In genomic region chr1:17046043-17046657, GRCh38 we compare ENCODE assay signal across 8 cellular contexts. TPM values are rescaled to one million over a fixed set of nuclear protein-coding genes. Genes with fewer than 3 reads are reported as not detected.
DNase-seq lines count a peak whose midpoint lies in the region; ATAC-seq, FAIRE-seq and TF ChIP-seq lines count a peak whose summit lies in the region.

No MANE protein-coding gene starts in this region.

- TF ChIP-seq POLR2A in H54 (IDR thresholded peaks at IDR 0.05; ENCODE audit: low read depth, low read length) (no peak), HepG2 (IDR thresholded peaks at IDR 0.05; ENCODE audit: insufficient read depth in 1 of 2, low read depth in 2 of 2, low read length in 2 of 2) (no peak)

- peaks cover 31% of the 10 kb centered on the region for H3K36me3 ChIP-seq in CD4-positive, alpha-beta memory T cell (ENCODE audit: insufficient read depth, low read length)
- peaks cover 11% of the 10 kb centered on the region for H3K36me3 ChIP-seq in bronchial epithelial cell (ENCODE audit: control insufficient read depth, insufficient read depth, low read length)
- peaks cover 9 to 34% of the 10 kb centered on the region in 2 experiments for H3K36me3 ChIP-seq in HepG2 (replicated peaks in 1 of 2; ENCODE audit: control insufficient read depth in 1 of 2, insufficient read depth in 2 of 2, low read length in 2 of 2)

- FAIRE-seq in H54 (lab: Jason Lieb, UNC) = peak; percentile 75
- no peak for FAIRE-seq in bronchial epithelial cell (lab: Jason Lieb, UNC)
- peak; percentile 90 for FAIRE-seq in HepG2 (lab: Jason Lieb, UNC)
- no peak for FAIRE-seq in urothelium cell line (lab: Jason Lieb, UNC)

- in situ Hi-C loops in HepG2 (cut with HindIII; ENCODE audit: extremely low pct_ligation_motif_present, low pct_unique_long_range_greater_than_20kb) = loop anchor here (5.0 kb wide), 1 partner anchor 89 kb away; no protein-coding TSS in a partner anchor

- CTCF ChIA-PET in CD4-positive, alpha-beta memory T cell (lab: Charles Lee; ENCODE audit: partially characterized antibody) = interaction anchor here (0.7 to 4.9 kb wide), 11 partner anchors 9 to 425 kb away, joined by 3 to 35 read pairs (median 3); no protein-coding TSS in a partner anchor
- CTCF ChIA-PET in HepG2 (lab: Yijun Ruan, JAX; ENCODE audit: low intra/inter-chr PET ratio, low total read pairs) = interaction anchor here (2.4 to 2.9 kb wide), 2 partner anchors 82 to 94 kb away, joined by 11 to 26 read pairs; no protein-coding TSS in a partner anchor

- H2AFZ ChIP-seq in HepG2 (ENCODE audit: low read length) = no peak overlapping the region

- POLR2A ChIA-PET in CD4-positive, alpha-beta memory T cell (lab: Charles Lee; ENCODE audit: partially characterized antibody) = interaction anchor here (1.1 kb wide), 1 partner anchor 425 kb away, joined by 3 read pairs; no protein-coding TSS in a partner anchor
- POLR2A ChIA-PET in HepG2 (lab: Yijun Ruan, JAX) = no interaction called here

- H3K27me3 Mint-ChIP-seq in CD4-positive, alpha-beta memory T cell = no peaks in the 10 kb centered on the region

- peak overlapping the region in 3 of 8 donors; percentile 36 to 64 (median 46) for H3K4me3 Mint-ChIP-seq in CD4-positive, alpha-beta memory T cell

- peak in 4 of 5 donors; percentile 29 to 39 (median 35) for DNase-seq in CD4-positive, alpha-beta memory T cell
- DNase-seq in H54 (ENCODE audit: insufficient read length, low spot score) (peak; percentile 22), NCI-H748 treated with DMSO at 0.1 percent for 48 hours (lab: John Stamatoyannopoulos, UW) (peak; percentile 36), bronchial epithelial cell (ENCODE audit: low read depth) (peak; percentile 67), HepG2 (ENCODE audit: low spot score) (peak; percentile 63), urothelium cell line (ENCODE audit: low spot score) (peak; percentile 44), T-helper 9 cell (no peak), NCI-H774 (lab: John Stamatoyannopoulos, UW) (no peak)

- H3K27me3 ChIP-seq in CD4-positive, alpha-beta memory T cell (ENCODE audit: insufficient read depth, low read length) = no peaks in the 10 kb centered on the region
- H3K27me3 ChIP-seq in bronchial epithelial cell (ENCODE audit: control insufficient read depth, insufficient read depth, low read length) (no peaks in the 10 kb centered on the region), HepG2 (ENCODE audit: control insufficient read depth in 1 of 2, insufficient read depth in 2 of 2, low read length in 2 of 2) (no peaks in the 10 kb centered on the region)

- no peak for TF ChIP-seq EP300 in HepG2 (IDR thresholded peaks at IDR 0.05; ENCODE audit: low read depth in 2 of 2, low read length in 2 of 2)
- no peak for TF ChIP-seq EP300 in HepG2 (CRISPR knock-in tag; IDR thresholded peaks at IDR 0.05; ENCODE audit: borderline replicate concordance)

- peaks cover 10% of the 10 kb centered on the region for H3K79me2 ChIP-seq in HepG2 (ENCODE audit: insufficient read depth, low read length)

- no peaks in the 10 kb centered on the region for H3K9me3 ChIP-seq in CD4-positive, alpha-beta memory T cell (ENCODE audit: control insufficient read depth in 1 of 2, low read length in 2 of 2)
- H3K9me3 ChIP-seq in HepG2 (ENCODE audit: low read length) = no peaks in the 10 kb centered on the region

- H3K9ac ChIP-seq in HepG2 (ENCODE audit: insufficient read depth, low read depth, low read length) = no peak overlapping the region

- peaks cover 0 to 1% (median 0%) of the 10 kb centered on the region in 8 donors for H3K9me3 Mint-ChIP-seq in CD4-positive, alpha-beta memory T cell

- BruUV-seq in HepG2 (replicated peaks; lab: Mats Ljungman, UMichigan) = no TSS peak

- TF ChIP-seq RAD21 in HepG2 (CRISPR knock-in tag; IDR thresholded peaks at IDR 0.05) = peak; percentile 26; the same call in 1 of the 2 replicates

- peaks cover 15 to 25% (median 19%) of the 10 kb centered on the region in 4 donors for H3K4me1 Mint-ChIP-seq in CD4-positive, alpha-beta memory T cell

- no peak overlapping the region for H3K27ac ChIP-seq in CD4-positive, alpha-beta memory T cell (ENCODE audit: low read depth, low read length)
- no peak overlapping the region for H3K27ac ChIP-seq in HepG2 (ENCODE audit: extremely low read length, insufficient read depth, low read length)

- H4K20me1 ChIP-seq in HepG2 (ENCODE audit: insufficient read depth, low read length) = no peaks in the 10 kb centered on the region

- H3K36me3 Mint-ChIP-seq in CD4-positive, alpha-beta memory T cell = peaks cover 32 to 49% of the 10 kb centered on the region in 2 donors

- peak; percentile 59 for TF ChIP-seq CTCF in bronchial epithelial cell (IDR thresholded peaks at IDR 0.05; ENCODE audit: insufficient read depth, low read length, severe bottlenecking)
- TF ChIP-seq CTCF in HepG2 (CRISPR knock-in tag; IDR thresholded peaks at IDR 0.05) = peak; percentile 73

- 73% methylated on average over 5 of the region's 5 CpGs for WGBS in HepG2 (ENCODE audit: low lambda C conversion rate)

- H3K4me3 ChIP-seq in CD4-positive, alpha-beta memory T cell (ENCODE audit: low read length in 2 of 2) = no peak overlapping the region
- H3K4me3 ChIP-seq in bronchial epithelial cell (ENCODE audit: low read depth, low read length) (no peak overlapping the region), HepG2 (replicated peaks in 1 of 3; ENCODE audit: insufficient read depth in 1 of 3, low read depth in 2 of 3, low read length in 3 of 3) (no peak overlapping the region)

- intact Hi-C loops in CD4-positive, alpha-beta memory T cell (cut with micrococcal nuclease) = loop anchor here (1.0 kb wide), 1 partner anchor 95 kb away; no protein-coding TSS in a partner anchor
- intact Hi-C loops in HepG2 (cut with micrococcal nuclease; ENCODE audit: unreplicated experiment) = loop anchor here (1.0 kb wide), 1 partner anchor 95 kb away; no protein-coding TSS in a partner anchor

- H3K27ac Mint-ChIP-seq in CD4-positive, alpha-beta memory T cell = peak overlapping the region in 5 of 7 donors; percentile 51 to 86 (median 81)

- peaks cover 5% of the 10 kb centered on the region for H3K4me1 ChIP-seq in CD4-positive, alpha-beta memory T cell (ENCODE audit: insufficient read depth, low read length)
- H3K4me1 ChIP-seq in HepG2 (ENCODE audit: insufficient read depth, low read length) = peaks cover 7% of the 10 kb centered on the region

- no peak for ATAC-seq in HepG2

- H3K4me2 ChIP-seq in HepG2 (ENCODE audit: low read depth, low read length) = no peak overlapping the region

RNA-seq across cellular contexts. Expression of gene SDHB, which starts 7.7 kb away (rescaled TPM):
- total RNA-seq in CD4-positive, alpha-beta memory T cell = 10 to 100 TPM; 57.0 to 66.4 TPM
- 100 to 1,000 TPM; 152 to 219 TPM for polyA plus RNA-seq in CD4-positive, alpha-beta memory T cell
- total RNA-seq in bronchial epithelial cell (152 and 185 TPM in 2 replicates), HepG2 (2016; rRNA removed; fragmentation: Illumina TruSeq; extraction: Trizol) (142 and 174 TPM in 2 replicates)
- total RNA-seq in HepG2 (2016; cell fraction: cytosol; rRNA removed; fragmentation: Illumina TruSeq; extraction: Trizol; ENCODE audit: low read depth) = 51.4 and 55.9 TPM in 2 replicates
- 149 and 181 TPM in 2 replicates for total RNA-seq in HepG2 (2016; cell fraction: insoluble cytoplasmic fraction; rRNA removed; fragmentation: Illumina TruSeq; extraction: Trizol)
- 63.6 and 75.1 TPM in 2 replicates for total RNA-seq in HepG2 (2016; cell fraction: membrane; rRNA removed; fragmentation: Illumina TruSeq; extraction: Trizol)
- total RNA-seq in HepG2 (2016; cell fraction: nucleus; rRNA removed; fragmentation: Illumina TruSeq; extraction: Trizol) = 52.4 and 60.7 TPM in 2 replicates
- polyA plus RNA-seq in HepG2 (2011; rRNA removed) = 110 and 136 TPM in 2 replicates
- polyA plus RNA-seq in HepG2 (2011; cell fraction: cytosol; rRNA removed) = 90.5 and 93.2 TPM in 2 replicates
- 32.8 and 36.9 TPM in 2 replicates for polyA plus RNA-seq in HepG2 (2011; cell fraction: nucleus; rRNA removed)
- polyA plus RNA-seq in HepG2 (2012) = 57.3 and 68.1 TPM in 2 replicates
- 39.4 and 46.4 TPM in 2 replicates for polyA plus RNA-seq in HepG2 (2016; cell fraction: cytosol; fragmentation: Illumina TruSeq; extraction: Trizol; ENCODE audit: low read depth)
- polyA plus RNA-seq in HepG2 (2016; cell fraction: insoluble cytoplasmic fraction; fragmentation: Illumina TruSeq; extraction: Trizol; ENCODE audit: low read depth) = 164 and 177 TPM in 2 replicates
- polyA plus RNA-seq in HepG2 (2016; cell fraction: membrane; fragmentation: Illumina TruSeq; extraction: Trizol; ENCODE audit: low read depth) = 45.2 and 45.6 TPM in 2 replicates
- polyA plus RNA-seq in HepG2 (2016; cell fraction: nucleus; fragmentation: Illumina TruSeq; extraction: Trizol; ENCODE audit: insufficient read depth, low read depth) = 71.0 and 75.4 TPM in 2 replicates
- polyA minus RNA-seq in HepG2 (2011; rRNA and poly(A)+ RNA removed; ENCODE audit: low replicate concordance) = 49.9 and 135 TPM in 2 replicates
- 48.1 and 57.8 TPM in 2 replicates for polyA minus RNA-seq in HepG2 (2011; cell fraction: cytosol; rRNA and poly(A)+ RNA removed)
- polyA minus RNA-seq in HepG2 (2011; cell fraction: nucleus; rRNA and poly(A)+ RNA removed) = 35.9 and 50.1 TPM in 2 replicates

RNA-seq across cellular contexts. Expression of gene ATP13A2, which starts 34.4 kb away (rescaled TPM):
- 10 to 100 TPM; 54.6 to 56.5 TPM for total RNA-seq in CD4-positive, alpha-beta memory T cell
- polyA plus RNA-seq in CD4-positive, alpha-beta memory T cell = 10 to 100 TPM; 24.6 to 60.4 TPM
- total RNA-seq in bronchial epithelial cell (30.3 and 53.8 TPM in 2 replicates), HepG2 (2016; rRNA removed; fragmentation: Illumina TruSeq; extraction: Trizol) (14.4 and 16.2 TPM in 2 replicates)
- total RNA-seq in HepG2 (2016; cell fraction: cytosol; rRNA removed; fragmentation: Illumina TruSeq; extraction: Trizol; ENCODE audit: low read depth) = 3.0 and 3.3 TPM in 2 replicates
- total RNA-seq in HepG2 (2016; cell fraction: insoluble cytoplasmic fraction; rRNA removed; fragmentation: Illumina TruSeq; extraction: Trizol) = 8.8 and 17.7 TPM in 2 replicates
- total RNA-seq in HepG2 (2016; cell fraction: membrane; rRNA removed; fragmentation: Illumina TruSeq; extraction: Trizol) = 9.8 and 12.1 TPM in 2 replicates
- total RNA-seq in HepG2 (2016; cell fraction: nucleus; rRNA removed; fragmentation: Illumina TruSeq; extraction: Trizol) = 17.5 and 18.8 TPM in 2 replicates
- 13.2 and 20.1 TPM in 2 replicates for polyA plus RNA-seq in HepG2 (2011; rRNA removed)
- polyA plus RNA-seq in HepG2 (2011; cell fraction: cytosol; rRNA removed) = 10.6 and 20.7 TPM in 2 replicates
- 55.3 TPM in 2 replicates for polyA plus RNA-seq in HepG2 (2011; cell fraction: nucleus; rRNA removed)
- 12.3 and 21.9 TPM in 2 replicates for polyA plus RNA-seq in HepG2 (2012)
- polyA plus RNA-seq in HepG2 (2016; cell fraction: cytosol; fragmentation: Illumina TruSeq; extraction: Trizol; ENCODE audit: low read depth) = 4.2 and 5.1 TPM in 2 replicates
- 10.4 and 14.1 TPM in 2 replicates for polyA plus RNA-seq in HepG2 (2016; cell fraction: insoluble cytoplasmic fraction; fragmentation: Illumina TruSeq; extraction: Trizol; ENCODE audit: low read depth)
- 8.9 and 9.5 TPM in 2 replicates for polyA plus RNA-seq in HepG2 (2016; cell fraction: membrane; fragmentation: Illumina TruSeq; extraction: Trizol; ENCODE audit: low read depth)
- 30.5 and 36.7 TPM in 2 replicates for polyA plus RNA-seq in HepG2 (2016; cell fraction: nucleus; fragmentation: Illumina TruSeq; extraction: Trizol; ENCODE audit: insufficient read depth, low read depth)
- 32.4 and 84.8 TPM in 2 replicates for polyA minus RNA-seq in HepG2 (2011; rRNA and poly(A)+ RNA removed; ENCODE audit: low replicate concordance)
- 26.9 and 31.8 TPM in 2 replicates for polyA minus RNA-seq in HepG2 (2011; cell fraction: cytosol; rRNA and poly(A)+ RNA removed)
- 9.3 and 18.5 TPM in 2 replicates for polyA minus RNA-seq in HepG2 (2011; cell fraction: nucleus; rRNA and poly(A)+ RNA removed)

Comparison
In these comparisons a context has a peak if more than half of its experiments do, and no peak if none do; other contexts are left out.
1. DNase-seq: peak in CD4-positive, alpha-beta memory T cell (4 of 5), H54 (single experiment), NCI-H748 treated with DMSO at 0.1 percent for 48 hours (single experiment), bronchial epithelial cell (single experiment), HepG2 (single experiment) and urothelium cell line (single experiment); none in T-helper 9 cell (single experiment) and NCI-H774 (single experiment).